Comparison of ENCODE assay signal across 20 cellular contexts in the genomic region with DNA sequence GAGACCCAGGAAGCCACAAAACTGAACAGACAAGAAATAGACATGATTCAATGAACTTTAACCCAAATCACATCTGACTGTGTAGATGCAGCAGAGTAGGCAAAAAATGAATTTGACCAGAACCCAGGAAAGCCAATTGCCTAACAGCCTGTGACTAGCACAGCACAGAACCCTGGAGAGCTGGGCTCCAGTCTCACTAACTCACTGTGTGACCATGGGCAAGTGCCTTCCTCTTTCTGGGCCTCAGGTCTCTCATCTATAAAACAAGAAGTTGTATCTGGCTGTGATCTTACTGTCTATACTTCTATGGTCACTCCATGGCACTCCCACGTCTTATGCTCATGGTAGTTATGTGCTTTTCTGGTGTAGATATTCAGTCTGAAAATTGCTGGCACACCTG. TPM values are rescaled to one million over a fixed set of nuclear protein-coding genes. Genes with fewer than 3 reads are reported as not detected.
A peak's percentile ranks its signal among the peaks of the same experiment; 100 is the strongest.
DNase-seq lines count a peak whose midpoint lies in the region; ATAC-seq and TF ChIP-seq lines count a peak whose summit lies in the region.
"Had no signal": no experiment of that assay in that cellular context is flagged by ENCODE, and none has a peak within 500 bp of the region (broad histone marks: within the 10 kb centered on the region; RNA-seq: fewer than 3 reads in every experiment).

No MANE protein-coding gene starts in this region.

- CTCF ChIA-PET in PC-9 (lab: Charles Lee): no interaction called here

- TF ChIP-seq CTCF in lung (IDR thresholded peaks at IDR 0.05; ENCODE audit: control extremely low read depth, extremely low read depth) (no peak), PC-9 (conservative IDR thresholded peaks at IDR 0.05) (no peak), WERI-Rb-1 (IDR thresholded peaks at IDR 0.05; ENCODE audit: low read depth, low read length) (no peak)

- intact Hi-C loops in PC-9 (cut with micrococcal nuclease; ENCODE audit: unreplicated experiment): no loop called here

- 67 to 75% methylated on average over 1 of the region's 1 CpG for WGBS in lung, 2 donors

- no peak overlapping the region for H3K4me2 ChIP-seq in PC-9

- no peaks in the 10 kb centered on the region for H3K4me1 ChIP-seq in lung (ENCODE audit: control insufficient read depth in 2 of 2, insufficient read depth in 2 of 2, low read length in 2 of 2)
- 0 out of 2 replicates have a peak, but pooled peaks cover 4% of the 10 kb centered on the region for H3K4me1 ChIP-seq in PC-9 (replicated peaks; ENCODE audit: insufficient read depth)
- H3K4me1 ChIP-seq: breast epithelium had no signal

- ATAC-seq in lung (ENCODE audit: insufficient read depth, low FRiP score): peak; percentile 19
- ATAC-seq: activated CD4-positive, CD25-positive, alpha-beta regulatory T cell treated with anti-CD3 and anti-CD28 coated beads, Interleukin-2, amount 50 U/mL, for 24 hours; stimulated activated naive CD8-positive, alpha-beta T cell treated with anti-CD3 and anti-CD28 coated beads, Interleukin-15, Interleukin-2, amounts not matched to agents 100 U/mL and 50 U/mL, for 24 hours had no signal

- peak; percentile 56 to 63 for DNase-seq in AML-193 (lab: John Stamatoyannopoulos, UW)
- DNase-seq in Kasumi-1 (lab: John Stamatoyannopoulos, UW): peak; percentile 9 to 14
- DNase-seq in SKM-1 (lab: John Stamatoyannopoulos, UW; ENCODE audit: unreplicated experiment): peak; percentile 51
- DNase-seq in lung (ENCODE audit: low spot score): no peak
- no peak for DNase-seq in mesenteric fat pad (ENCODE audit: low spot score)
- DNase-seq in PC-9: no peak
- DNase-seq in WERI-Rb-1: no peak
- DNase-seq: activated CD4-positive, alpha-beta memory T cell treated with anti-CD3 and anti-CD28 coated beads for 36 hours; activated CD8-positive, alpha-beta memory T cell treated with anti-CD3 and anti-CD28 coated beads, Interleukin-2, amount 50 U/mL, for 48 hours; effector CD4-positive, alpha-beta T cell; glutamatergic neuron; islet precursor cell; mammary epithelial cell; NCI-H1417 treated with DMSO at 0.1 percent for 48 hours; NCI-H748 treated with DMSO at 0.1 percent for 48 hours; stimulated activated naive CD8-positive, alpha-beta T cell treated with anti-CD3 and anti-CD28 coated beads, Interleukin-15, Interleukin-2, amounts not matched to agents 100 U/mL and 50 U/mL, for 24 hours; SW 1271 had no signal

- H3K9me3 ChIP-seq in lung (ENCODE audit: control insufficient read depth in 2 of 2, insufficient read depth in 1 of 2, low read length in 1 of 2) (no peaks in the 10 kb centered on the region), PC-9 (ENCODE audit: insufficient read depth, low read depth) (no peaks in the 10 kb centered on the region), WERI-Rb-1 (ENCODE audit: severe bottlenecking) (peaks cover 4% of the 10 kb centered on the region)
- H3K9me3 ChIP-seq: breast epithelium, thoracic aorta had no signal

- H3K9me2 ChIP-seq in PC-9 (ENCODE audit: insufficient read depth): no peaks in the 10 kb centered on the region

- H3F3A ChIP-seq in PC-9 (ENCODE audit: insufficient read depth, low read depth): no peaks in the 10 kb centered on the region

- H2AFZ ChIP-seq in PC-9: no peak overlapping the region

- H3K36me3 ChIP-seq in lung (ENCODE audit: control insufficient read depth in 2 of 2, insufficient read depth in 2 of 2, low read length in 2 of 2) (no peaks in the 10 kb centered on the region), PC-9 (ENCODE audit: low read depth) (no peaks in the 10 kb centered on the region), WERI-Rb-1 (no peaks in the 10 kb centered on the region)
- H3K36me3 ChIP-seq: breast epithelium, thoracic aorta had no signal

- H4K20me1 ChIP-seq in PC-9 (ENCODE audit: insufficient read depth): no peaks in the 10 kb centered on the region

- BruUV-seq in PC-9 (replicated peaks; lab: Mats Ljungman, UMichigan): no TSS peak

- no peaks in the 10 kb centered on the region for H3K79me2 ChIP-seq in PC-9 (ENCODE audit: low read depth)

- H3K4me3 ChIP-seq in lung: no peak overlapping the region
- H3K4me3 ChIP-seq in PC-9: no peak overlapping the region
- no peak overlapping the region for H3K4me3 ChIP-seq in WERI-Rb-1 (ENCODE audit: low read depth, low read length)
- H3K4me3 ChIP-seq: breast epithelium, thoracic aorta had no signal

- H3K27ac ChIP-seq in lung (ENCODE audit: low read depth in 1 of 2, low read length in 1 of 2): no peak overlapping the region
- H3K27ac ChIP-seq in PC-9: no peak overlapping the region
- H3K27ac ChIP-seq in WERI-Rb-1: no peak overlapping the region
- H3K27ac ChIP-seq: breast epithelium, thoracic aorta had no signal

- no peaks in the 10 kb centered on the region for H3K27me3 ChIP-seq in lung (ENCODE audit: control insufficient read depth, insufficient read depth)
- no peaks in the 10 kb centered on the region for H3K27me3 ChIP-seq in PC-9 (ENCODE audit: insufficient read depth, low read depth)
- no peaks in the 10 kb centered on the region for H3K27me3 ChIP-seq in WERI-Rb-1 (ENCODE audit: insufficient read depth, low read depth, severe bottlenecking)
- H3K27me3 ChIP-seq: breast epithelium had no signal

- POLR2A ChIA-PET in PC-9 (lab: Charles Lee; ENCODE audit: unreplicated experiment): no interaction called here

RNA-seq across cellular contexts. Expression of a gene that starts 48.1 kb away (rescaled TPM):
- 10 to 100 TPM; 70.1 to 95.5 TPM for total RNA-seq in lung
- 10 to 100 TPM; 29.1 to 29.8 TPM for polyA plus RNA-seq in lung
- total RNA-seq in mesenteric fat pad: 54.7 TPM
- 57.5 and 59.7 TPM in 2 replicates for total RNA-seq in PC-9 (2021)

Comparison
In these comparisons a context has a peak if more than half of its experiments do, and no peak if none do; other contexts are left out.
1. DNase-seq: peak in AML-193 (2 of 2), Kasumi-1 (2 of 2) and SKM-1 (single experiment); none in lung (single experiment), mesenteric fat pad (single experiment), PC-9 (0 of 2) and WERI-Rb-1 (single experiment).